8 cellular contexts compared by ENCODE assay signal in the genomic region with DNA sequence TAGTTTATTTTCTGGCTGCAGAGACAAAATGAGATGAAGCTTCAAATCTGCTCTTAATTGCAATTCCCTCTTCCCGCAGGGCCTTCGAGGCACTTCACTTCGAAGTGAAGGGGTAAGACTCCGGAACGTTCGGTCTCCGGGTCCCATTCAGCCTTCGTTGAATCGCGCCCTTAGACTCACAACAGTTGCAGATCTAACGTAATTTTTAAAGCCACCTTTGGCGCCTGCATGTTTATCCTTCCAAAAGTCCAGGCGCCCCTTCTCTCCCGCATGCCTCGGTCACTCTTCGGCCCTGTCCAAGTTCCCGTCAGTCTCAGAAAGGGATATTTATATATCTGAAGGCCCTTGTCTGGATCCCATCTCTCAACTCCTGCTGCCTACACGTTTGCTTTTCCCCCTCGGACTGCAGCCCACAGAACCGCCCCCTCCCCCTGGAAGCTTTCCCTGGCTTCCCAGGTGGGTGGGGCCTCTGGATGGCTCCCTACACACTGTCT.
DNase-seq lines count a peak whose midpoint lies in the region; ATAC-seq and TF ChIP-seq lines count a peak whose summit lies in the region.

No MANE protein-coding gene starts in this region.

- H3K36me3 ChIP-seq in muscle layer of duodenum (ENCODE audit: control insufficient read depth in 1 of 2, insufficient read depth in 2 of 2, low read length in 2 of 2): no peaks in the 10 kb centered on the region

- TF ChIP-seq CTCF in AG10803 (conservative IDR thresholded peaks at IDR 0.05; ENCODE audit: low read length) (no peak), GM13976 (IDR thresholded peaks at IDR 0.05; ENCODE audit: borderline replicate concordance, control extremely low read depth, extremely low read depth, insufficient read depth, missing control alignments) (no peak)

- H3K36me3 Mint-ChIP-seq in effector memory CD8-positive, alpha-beta T cell (ENCODE audit: insufficient read depth): no peaks in the 10 kb centered on the region

- H3K27me3 Mint-ChIP-seq in effector memory CD8-positive, alpha-beta T cell: peaks cover 66 to 68% of the 10 kb centered on the region in 2 donors

- peak overlapping the region; percentile 53 for H3K27ac ChIP-seq in muscle layer of duodenum (ENCODE audit: low read length)

- H3K27ac Mint-ChIP-seq in effector memory CD8-positive, alpha-beta T cell: peak overlapping the region in 1 of 2 donors; percentile 36

- peaks cover 0 to 12% of the 10 kb centered on the region in 2 donors for H3K4me1 ChIP-seq in muscle layer of duodenum (ENCODE audit: control insufficient read depth in 1 of 2, insufficient read depth in 2 of 2, low read length in 2 of 2)

- H3K4me3 ChIP-seq in AG10803 (ENCODE audit: low read length): peak overlapping the region; percentile 71
- H3K4me3 ChIP-seq in muscle layer of duodenum (ENCODE audit: low read depth in 1 of 2, low read length in 2 of 2): peak overlapping the region; percentile 52 to 88

- H3K4me1 Mint-ChIP-seq in effector memory CD8-positive, alpha-beta T cell (ENCODE audit: low read depth in 2 of 2): peaks cover 4 to 10% of the 10 kb centered on the region in 2 donors

- DNase-seq in AG10803 (ENCODE audit: low read depth) (no peak), NCI-H526 treated with DMSO at 0.1 percent for 48 hours (lab: John Stamatoyannopoulos, UW) (peak; percentile 72), dedifferentiated amniotic fluid mesenchymal stem cell (ENCODE audit: extremely low spot score) (no peak), GM13976 (ENCODE audit: low spot score) (no peak), activated gamma-delta T cell treated with Interleukin-2 at 50 U/mL for 16 hours (no peak)
- no peak for DNase-seq in effector memory CD8-positive, alpha-beta T cell

- no peaks in the 10 kb centered on the region for H3K9me3 ChIP-seq in muscle layer of duodenum (ENCODE audit: control insufficient read depth in 1 of 2, low read length in 2 of 2)

- ATAC-seq in effector memory CD8-positive, alpha-beta T cell (replicated peaks): no peak
- no peak for ATAC-seq in HG03354 (IDR thresholded peaks at IDR 0.05; ENCODE audit: poor library complexity, severe bottlenecking, unreplicated experiment)

- H3K4me3 Mint-ChIP-seq in effector memory CD8-positive, alpha-beta T cell: peak overlapping the region; percentile 51 to 77

- in situ Hi-C loops in GM13976 (cut with MboI; ENCODE audit: low sequenced_read_pairs, unreplicated experiment): no loop called here

- no peaks in the 10 kb centered on the region for H3K9me3 Mint-ChIP-seq in effector memory CD8-positive, alpha-beta T cell

- no peaks in the 10 kb centered on the region for H3K27me3 ChIP-seq in muscle layer of duodenum (ENCODE audit: low read depth, low read length)
